ENCODE assay signal across 3 cellular contexts in genomic region chr14:63673255-63673654, GRCh38.
TF ChIP-seq lines count a peak whose summit lies in the region.

No MANE protein-coding gene starts in this region.

TF ChIP-seq in A549, 52 proteins besides CTCF, POLR2A, EP300 and RAD21:
- no peak for TF ChIP-seq EHMT2 (IDR thresholded peaks at IDR 0.05; ENCODE audit: low read depth)
- no peak for TF ChIP-seq TP53 (CRISPR knock-in tag; IDR thresholded peaks at IDR 0.05)
- no peak for TF ChIP-seq PHF8 (IDR thresholded peaks at IDR 0.05; ENCODE audit: borderline replicate concordance, low read depth)
- no peak for TF ChIP-seq RCOR1 (IDR thresholded peaks at IDR 0.05; ENCODE audit: low read depth, low read length)
- no peak for TF ChIP-seq SMC3 (IDR thresholded peaks at IDR 0.05)
- no peak for TF ChIP-seq HEYL (CRISPR knock-in tag; IDR thresholded peaks at IDR 0.05)
- TF ChIP-seq MAZ (IDR thresholded peaks at IDR 0.05; ENCODE audit: borderline replicate concordance, low read depth, low read length), result no peak
- TF ChIP-seq HES2 (IDR thresholded peaks at IDR 0.05), result no peak
- TF ChIP-seq MAX (IDR thresholded peaks at IDR 0.05), result no peak
- TF ChIP-seq SREBF2 (IDR thresholded peaks at IDR 0.05), result no peak
- no peak for TF ChIP-seq ZNF302 (CRISPR knock-in tag; IDR thresholded peaks at IDR 0.05)

TF ChIP-seq in HEK293, 187 proteins besides CTCF, POLR2A, EP300 and RAD21:
- TF ChIP-seq SCRT1 (tag by site-specific recombination; IDR thresholded peaks at IDR 0.05; ENCODE audit: borderline replicate concordance) (no peak), ZNF24 (tag by site-specific recombination; IDR thresholded peaks at IDR 0.05) (peak; percentile 93)

TF ChIP-seq in GM12878, 131 proteins besides CTCF, POLR2A, EP300 and RAD21:
- TF ChIP-seq SPI1 (IDR thresholded peaks at IDR 0.05; ENCODE audit: borderline replicate concordance, insufficient read depth, low read depth, low read length) (no peak), RCOR1 (conservative IDR thresholded peaks at IDR 0.05; ENCODE audit: low read depth, low read length) (no peak), E4F1 (IDR thresholded peaks at IDR 0.05; ENCODE audit: borderline replicate concordance, partially characterized antibody) (no peak), JUND (IDR thresholded peaks at IDR 0.05; ENCODE audit: low read depth, low read length) (no peak), PAX5 (IDR thresholded peaks at IDR 0.05; ENCODE audit: borderline replicate concordance, low read depth, low read length) (no peak), HSF1 (IDR thresholded peaks at IDR 0.05; ENCODE audit: low read depth, low read length) (no peak), PRDM15 (CRISPR knock-in tag; IDR thresholded peaks at IDR 0.05) (no peak), ZNF24 (IDR thresholded peaks at IDR 0.05) (peak; percentile 99)
